Comparison of ENCODE assay signal across 26 cellular contexts in the genomic region with DNA sequence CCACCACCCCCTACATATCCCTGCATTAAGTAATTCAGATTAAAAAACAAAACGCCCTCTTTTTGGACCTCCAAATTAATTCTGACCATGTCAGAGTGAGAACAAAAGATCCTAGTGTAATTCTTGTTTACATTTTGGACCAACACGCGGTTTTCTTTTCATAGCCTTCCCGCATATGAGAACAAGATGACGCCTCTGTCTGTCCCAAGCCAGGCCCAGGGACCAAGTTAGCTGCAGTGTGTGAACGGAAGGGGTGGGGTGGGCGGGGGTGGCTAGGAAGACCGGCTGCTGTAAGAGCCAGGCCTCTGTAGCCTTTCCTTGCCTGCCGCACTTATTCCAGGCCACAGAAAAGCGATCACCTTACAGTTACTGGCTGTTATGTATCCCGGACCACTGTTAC.
DNase-seq lines count a peak whose midpoint lies in the region; ATAC-seq and TF ChIP-seq lines count a peak whose summit lies in the region.
"Had no signal": no experiment of that assay in that cellular context is flagged by ENCODE, and none has a peak within 500 bp of the region (broad histone marks: within the 10 kb centered on the region; RNA-seq: fewer than 3 reads in every experiment).

No MANE protein-coding gene starts in this region.

- TF ChIP-seq CTCF in heart left ventricle (IDR thresholded peaks at IDR 0.05) (no peak), upper lobe of right lung (IDR thresholded peaks at IDR 0.05) (no peak)

- H3K9me3 ChIP-seq in heart left ventricle (no peaks in the 10 kb centered on the region), upper lobe of right lung (no peaks in the 10 kb centered on the region)
- H3K9me3 ChIP-seq: prostate gland, tibial artery had no signal

- no peak overlapping the region for H3K27ac Mint-ChIP-seq in activated T-helper 17 cell treated with anti-CD3 and anti-CD28 coated beads, Interleukin-2, amount 50 U/mL, for 72 hours
- H3K27ac Mint-ChIP-seq: activated CD4-positive, alpha-beta T cell treated with anti-CD3 and anti-CD28 coated beads for 36 hours; activated naive CD8-positive, alpha-beta T cell treated with anti-CD3 and anti-CD28 coated beads, Interleukin-2, amount 50 U/mL, for 24 hours; CD8-positive, alpha-beta memory T cell; GM23338; HFFc6; stimulated activated naive CD8-positive, alpha-beta T cell treated with anti-CD3 and anti-CD28 coated beads, Interleukin-15, Interleukin-2, amounts not matched to agents 100 ng/mL and 50 ng/mL, for 24 hours had no signal

- 73 to 82% (median 78%) methylated on average over 11 of the region's 11 CpGs for WGBS in heart left ventricle, 4 donors

- H3K27me3 Mint-ChIP-seq in activated T-helper 17 cell treated with anti-CD3 and anti-CD28 coated beads, Interleukin-2, amount 50 U/mL, for 72 hours = no peaks in the 10 kb centered on the region
- H3K27me3 Mint-ChIP-seq: activated CD4-positive, alpha-beta T cell treated with anti-CD3 and anti-CD28 coated beads for 36 hours; activated naive CD8-positive, alpha-beta T cell treated with anti-CD3 and anti-CD28 coated beads, Interleukin-2, amount 50 U/mL, for 24 hours; stimulated activated naive CD8-positive, alpha-beta T cell treated with anti-CD3 and anti-CD28 coated beads, Interleukin-15, Interleukin-2, amounts not matched to agents 100 ng/mL and 50 ng/mL, for 24 hours had no signal

- H3K27me3 ChIP-seq in heart left ventricle = no peaks in the 10 kb centered on the region
- H3K27me3 ChIP-seq in upper lobe of right lung = no peaks in the 10 kb centered on the region
- H3K27me3 ChIP-seq: MG63, tibial artery had no signal

- H3K27ac ChIP-seq in heart left ventricle (peak overlapping the region in 9 of 12 donors; percentile 20 to 79 (median 69)), upper lobe of right lung (no peak overlapping the region)
- H3K27ac ChIP-seq: prostate gland, tibial artery had no signal

- ATAC-seq in heart left ventricle (peak; percentile 50 to 86 (median 79)), Right ventricle myocardium inferior (no peak), upper lobe of right lung (peak; percentile 29), GM18907 (IDR thresholded peaks at IDR 0.05; ENCODE audit: unreplicated experiment) (no peak)
- no peak for ATAC-seq in activated T-helper 17 cell treated with anti-CD3 and anti-CD28 coated beads, Interleukin-2, amount 50 U/mL, for 72 hours (replicated peaks)
- ATAC-seq: activated CD4-positive, alpha-beta T cell treated with anti-CD3 and anti-CD28 coated beads for 36 hours; activated naive CD8-positive, alpha-beta T cell treated with anti-CD3 and anti-CD28 coated beads, Interleukin-2, amount 50 U/mL, for 24 hours; GM23338 had no signal

- DNase-seq in heart left ventricle = peak in 2 of 5 donors; percentile 47 to 48
- no peak for DNase-seq in Right ventricle myocardium inferior (ENCODE audit: missing footprints)
- peak; percentile 49 to 92 (median 77) for DNase-seq in head of caudate nucleus
- DNase-seq in middle frontal gyrus (ENCODE audit: extremely low spot score, low spot score) = peak; percentile 69
- no peak for DNase-seq in upper lobe of right lung
- no peak for DNase-seq in ACHN
- DNase-seq: activated CD4-positive, alpha-beta T cell treated with anti-CD3 and anti-CD28 coated beads for 36 hours; activated naive CD8-positive, alpha-beta T cell treated with anti-CD3 and anti-CD28 coated beads, Interleukin-2, amount 50 U/mL, for 24 hours; activated T-cell treated with anti-CD3 and anti-CD28 coated beads, Interleukin-2, amount 50 U/mL, for 1 hour; CD8-positive, alpha-beta memory T cell; DMS153; glutamatergic neuron; HFFc6; KG1; left cardiac atrium; mesenchymal stem cell; MG63; NCI-H1105 treated with DMSO at 0.1 percent for 48 hours; NCI-H2081; NCI-H345; tibial artery had no signal

- intact Hi-C loops in heart left ventricle (cut with DNase I) (no loop called here), Right ventricle myocardium inferior (cut with DNase I) (no loop called here), head of caudate nucleus (cut with DNase I) (no loop called here), upper lobe of right lung (cut with DNase I) (no loop called here)

- TF ChIP-seq POLR2A in heart left ventricle (IDR thresholded peaks at IDR 0.05) = no peak

- no peaks in the 10 kb centered on the region for H3K4me1 Mint-ChIP-seq in activated T-helper 17 cell treated with anti-CD3 and anti-CD28 coated beads, Interleukin-2, amount 50 U/mL, for 72 hours
- H3K4me1 Mint-ChIP-seq: activated CD4-positive, alpha-beta T cell treated with anti-CD3 and anti-CD28 coated beads for 36 hours; activated naive CD8-positive, alpha-beta T cell treated with anti-CD3 and anti-CD28 coated beads, Interleukin-2, amount 50 U/mL, for 24 hours; CD8-positive, alpha-beta memory T cell had no signal

- peaks cover 0 to 22% (median 0%) of the 10 kb centered on the region in 12 donors for H3K4me1 ChIP-seq in heart left ventricle
- H3K4me1 ChIP-seq in upper lobe of right lung = no peaks in the 10 kb centered on the region
- H3K4me1 ChIP-seq: prostate gland had no signal

- H3K4me3 Mint-ChIP-seq in activated T-helper 17 cell treated with anti-CD3 and anti-CD28 coated beads, Interleukin-2, amount 50 U/mL, for 72 hours = no peak overlapping the region
- H3K4me3 Mint-ChIP-seq: activated CD4-positive, alpha-beta T cell treated with anti-CD3 and anti-CD28 coated beads for 36 hours; activated naive CD8-positive, alpha-beta T cell treated with anti-CD3 and anti-CD28 coated beads, Interleukin-2, amount 50 U/mL, for 24 hours; CD8-positive, alpha-beta memory T cell; GM23338; HFFc6; stimulated activated naive CD8-positive, alpha-beta T cell treated with anti-CD3 and anti-CD28 coated beads, Interleukin-15, Interleukin-2, amounts not matched to agents 100 ng/mL and 50 ng/mL, for 24 hours had no signal

- H3K9me3 Mint-ChIP-seq in activated T-helper 17 cell treated with anti-CD3 and anti-CD28 coated beads, Interleukin-2, amount 50 U/mL, for 72 hours = no peaks in the 10 kb centered on the region
- H3K9me3 Mint-ChIP-seq: activated naive CD8-positive, alpha-beta T cell treated with anti-CD3 and anti-CD28 coated beads, Interleukin-2, amount 50 U/mL, for 24 hours; CD8-positive, alpha-beta memory T cell; GM23338; HFFc6; stimulated activated naive CD8-positive, alpha-beta T cell treated with anti-CD3 and anti-CD28 coated beads, Interleukin-15, Interleukin-2, amounts not matched to agents 100 ng/mL and 50 ng/mL, for 24 hours had no signal

- no peaks in the 10 kb centered on the region for H3K36me3 Mint-ChIP-seq in activated T-helper 17 cell treated with anti-CD3 and anti-CD28 coated beads, Interleukin-2, amount 50 U/mL, for 72 hours (ENCODE audit: low read depth)

- H3K36me3 ChIP-seq in heart left ventricle (peaks cover 0 to 20% (median 13%) of the 10 kb centered on the region in 9 donors), upper lobe of right lung (peaks cover 14% of the 10 kb centered on the region)
- H3K36me3 ChIP-seq: prostate gland had no signal

- in situ Hi-C loops in ACHN (cut with HindIII; ENCODE audit: low pct_ligation_motif_present, low pct_unique_long_range_greater_than_20kb, low sequenced_read_pairs) = no loop called here

- H3K4me3 ChIP-seq in heart left ventricle = no peak overlapping the region
- H3K4me3 ChIP-seq in upper lobe of right lung = no peak overlapping the region
- H3K4me3 ChIP-seq: GM23338, MG63, prostate gland, tibial artery had no signal

Comparison
In these comparisons a context has a peak if more than half of its experiments do, and no peak if none do; other contexts are left out.
1. ATAC-seq: peak in heart left ventricle (4 of 4) and upper lobe of right lung (single experiment); none in Right ventricle myocardium inferior (single experiment), activated T-helper 17 cell treated with anti-CD3 and anti-CD28 coated beads, Interleukin-2, amount 50 U/mL, for 72 hours (single experiment) and GM18907 (single experiment).
2. DNase-seq: peak in head of caudate nucleus (42 of 42) and middle frontal gyrus (single experiment); none in Right ventricle myocardium inferior (single experiment), upper lobe of right lung (single experiment) and ACHN (single experiment).